ENCODE assay signal across 16 cellular contexts in the genomic region with DNA sequence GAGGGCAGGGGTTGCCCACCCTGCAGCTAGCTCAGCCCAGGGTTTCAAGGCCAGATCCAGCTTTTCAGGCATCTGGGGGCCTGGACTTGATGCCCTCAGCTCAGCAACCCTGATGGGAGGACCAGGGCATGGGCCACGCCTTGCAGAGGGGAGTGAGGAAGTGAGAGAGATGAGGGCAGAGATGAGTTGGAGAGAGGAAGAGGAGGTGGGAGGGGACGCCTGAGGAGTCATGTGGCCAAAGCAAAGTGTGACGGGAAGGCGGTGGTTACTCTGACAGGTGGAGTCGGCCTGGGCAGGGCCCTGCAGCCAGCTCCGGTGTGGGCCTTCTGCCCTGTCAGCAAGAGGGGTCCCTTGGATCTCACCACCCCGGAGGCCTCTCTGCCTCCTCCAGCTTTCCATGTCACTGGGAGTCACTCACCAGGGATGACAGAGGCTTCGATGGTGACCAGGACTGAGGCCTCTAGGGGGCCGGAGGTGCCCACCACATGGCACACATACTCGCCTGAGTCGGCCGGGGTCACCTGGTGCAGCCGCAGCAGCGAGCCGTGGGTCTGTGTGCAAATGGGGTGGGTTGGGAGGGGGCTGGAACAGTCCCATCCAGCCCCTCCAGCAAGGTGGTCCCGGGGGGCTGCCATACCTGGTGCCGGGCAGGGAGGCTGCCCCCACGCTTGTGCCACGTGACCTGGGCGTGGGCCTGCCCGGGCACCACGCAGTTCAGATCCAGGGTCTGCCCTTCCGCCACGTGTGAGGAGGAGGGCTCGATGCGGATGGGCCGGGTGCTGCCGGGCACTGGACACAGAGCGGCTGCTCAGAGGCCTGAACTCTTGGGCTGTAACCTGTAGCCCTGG. TPM values are rescaled to one million over a fixed set of nuclear protein-coding genes. Genes with fewer than 3 reads are reported as not detected.
DNase-seq lines count a peak whose midpoint lies in the region; ATAC-seq, FAIRE-seq and TF ChIP-seq lines count a peak whose summit lies in the region.
"Had no signal": no experiment of that assay in that cellular context is flagged by ENCODE, and none has a peak within 500 bp of the region (broad histone marks: within the 10 kb centered on the region; RNA-seq: fewer than 3 reads in every experiment).

No MANE protein-coding gene starts in this region.

- TF ChIP-seq CTCF in GM13977 (IDR thresholded peaks at IDR 0.05; ENCODE audit: extremely low read depth, insufficient read depth, missing control alignments) (no peak), GM20000 (IDR thresholded peaks at IDR 0.05; ENCODE audit: extremely low read depth, missing control alignments) (no peak), K562 (IDR thresholded peaks at IDR 0.05 in 2 of 3, conservative IDR thresholded peaks at IDR 0.05 in 1 of 3; ENCODE audit: insufficient read depth in 2 of 3, low read depth in 1 of 3, low read length in 3 of 3) (no peak)

- H4K20me1 ChIP-seq in K562 (replicated peaks; ENCODE audit: control insufficient read depth, insufficient read depth, low read length) = no peaks in the 10 kb centered on the region

- H3K9me3 Mint-ChIP-seq in stimulated activated naive CD8-positive, alpha-beta T cell treated with anti-CD3 and anti-CD28 coated beads, Interleukin-15, amount 100 ng/mL, for 72 hours = no peaks in the 10 kb centered on the region
- H3K9me3 Mint-ChIP-seq: CD4-positive, alpha-beta memory T cell; nephron progenitor cell had no signal

- no peak for ATAC-seq in K562
- no peak for ATAC-seq in HG03175 (IDR thresholded peaks at IDR 0.05; ENCODE audit: unreplicated experiment)
- ATAC-seq in stimulated activated naive CD8-positive, alpha-beta T cell treated with anti-CD3 and anti-CD28 coated beads, Interleukin-15, amount 100 ng/mL, for 72 hours = no peak
- ATAC-seq: left cardiac atrium had no signal

- H3K27ac ChIP-seq in K562 (ENCODE audit: extremely low read depth, low read depth, low read length) (no peak overlapping the region), small intestine (ENCODE audit: low read depth in 1 of 2, low read length in 1 of 2) (no peak overlapping the region)

- peak overlapping the region in 1 of 2 experiments; percentile 78; a peak in 2 of 4 replicates for H3K9ac ChIP-seq in K562 (ENCODE audit: insufficient read depth in 1 of 2, low read depth in 2 of 2, low read length in 2 of 2)

- CTCF ChIA-PET in K562 (lab: Yijun Ruan, JAX; ENCODE audit: low intra/inter-chr PET ratio) = no interaction called here

- no peaks in the 10 kb centered on the region for H3K27me3 Mint-ChIP-seq in stimulated activated naive CD8-positive, alpha-beta T cell treated with anti-CD3 and anti-CD28 coated beads, Interleukin-15, amount 100 ng/mL, for 72 hours
- H3K27me3 Mint-ChIP-seq: CD4-positive, alpha-beta memory T cell had no signal

- BruUV-seq in K562 (replicated peaks; lab: Mats Ljungman, UMichigan) = no TSS peak

- no peak overlapping the region for H3K4me2 ChIP-seq in K562 (ENCODE audit: insufficient read depth, low read length)

- FAIRE-seq in K562 (lab: Jason Lieb, UNC) (no peak), small intestine (lab: Jason Lieb, UNC) (no peak)

- 92% methylated on average over 21 of the region's 29 CpGs for WGBS in K562 (ENCODE audit: insufficient coverage, low coverage, missing lambda C conversion rate)
- WGBS in small intestine, 3 donors = 89 to 93% (median 90%) methylated on average over 23 to 29 of the region's 29 CpGs

- intact Hi-C loops in K562 (cut with micrococcal nuclease) = no loop called here

- no peak for TF ChIP-seq RAD21 in K562 (CRISPR knock-in tag; conservative IDR thresholded peaks at IDR 0.05 in 1 of 2, IDR thresholded peaks at IDR 0.05 in 1 of 2)

- POLR2A ChIA-PET in K562 (lab: Yijun Ruan, JAX) = interaction anchor here (0.5 kb wide), 1 partner anchor 12 kb away, joined by 3 read pairs; no protein-coding TSS in a partner anchor

- in situ Hi-C loops in GM13977 (cut with MboI; ENCODE audit: low pct_unique_long_range_greater_than_20kb, low sequenced_read_pairs, unreplicated experiment) (no loop called here), K562 (cut with MboI) (no loop called here)

- DNase-seq in GM13977 (ENCODE audit: low spot score) (peak; percentile 71), GM20000 (ENCODE audit: low spot score) (peak; percentile 84), NAMALWA (ENCODE audit: low spot score) (peak; percentile 32), K562 (ENCODE audit: extremely low read depth in 1 of 4, low spot score in 3 of 4) (no peak), small intestine (no peak)
- DNase-seq in stimulated activated naive CD8-positive, alpha-beta T cell treated with anti-CD3 and anti-CD28 coated beads, Interleukin-15, amount 100 ng/mL, for 72 hours = no peak
- DNase-seq in stimulated activated CD4-positive, alpha-beta T cell treated with anti-CD3 and anti-CD28 coated beads, Interleukin-4, amount 100 ng/mL, for 24 hours = no peak
- DNase-seq: amniotic stem cell; CD4-positive, alpha-beta memory T cell; left cardiac atrium; NCI-H524; nephron progenitor cell; stimulated activated CD4-positive, alpha-beta T cell treated with anti-CD3 and anti-CD28 coated beads, Interleukin-12 subunit alpha, Interleukin-12 subunit beta, amount 100 ng/mL, for 4 hours; stimulated activated CD8-positive, alpha-beta memory T cell treated with anti-CD3 and anti-CD28 coated beads, Interleukin-4, amount 100 ng/mL, for 48 hours had no signal

- H3K36me3 ChIP-seq in K562 (ENCODE audit: control insufficient read depth, insufficient read depth, low read length) (peaks cover 92% of the 10 kb centered on the region; the same call in 2 of the 3 replicates), small intestine (ENCODE audit: control insufficient read depth in 2 of 2, insufficient read depth in 2 of 2, low read length in 2 of 2) (peaks cover 14 to 16% of the 10 kb centered on the region in 2 donors)

- H3K27me3 ChIP-seq in K562 (ENCODE audit: control insufficient read depth in 2 of 2, insufficient read depth in 2 of 2, low read length in 2 of 2) (no peaks in the 10 kb centered on the region), small intestine (ENCODE audit: control insufficient read depth in 2 of 2, insufficient read depth in 2 of 2, low read length in 2 of 2) (no peaks in the 10 kb centered on the region)

- H3K9me3 ChIP-seq in K562 (replicated peaks; ENCODE audit: control insufficient read depth, insufficient read depth, low read depth, low read length) = no peaks in the 10 kb centered on the region
- no peaks in the 10 kb centered on the region for H3K9me3 ChIP-seq in small intestine (ENCODE audit: control insufficient read depth, low read depth)

- no peak overlapping the region for H3K4me3 Mint-ChIP-seq in stimulated activated naive CD8-positive, alpha-beta T cell treated with anti-CD3 and anti-CD28 coated beads, Interleukin-15, amount 100 ng/mL, for 72 hours
- H3K4me3 Mint-ChIP-seq: nephron progenitor cell had no signal

- H3K4me1 Mint-ChIP-seq in stimulated activated naive CD8-positive, alpha-beta T cell treated with anti-CD3 and anti-CD28 coated beads, Interleukin-15, amount 100 ng/mL, for 72 hours = peaks cover 7% of the 10 kb centered on the region

- H3K4me1 ChIP-seq in K562 (replicated peaks in 1 of 2; ENCODE audit: control insufficient read depth in 2 of 2, insufficient read depth in 2 of 2, low read length in 2 of 2) = peaks cover 3 to 43% of the 10 kb centered on the region in 2 experiments; a peak in 3 of 5 replicates
- no peaks in the 10 kb centered on the region for H3K4me1 ChIP-seq in small intestine (ENCODE audit: control insufficient read depth in 2 of 2, insufficient read depth in 1 of 2, low read depth in 1 of 2, low read length in 1 of 2)

- no peak for TF ChIP-seq EP300 in K562 (IDR thresholded peaks at IDR 0.05; ENCODE audit: low read length)

- peaks cover 11% of the 10 kb centered on the region for H3K9me1 ChIP-seq in K562 (ENCODE audit: control insufficient read depth, insufficient read depth, low read length)

- H3K4me3 ChIP-seq in K562 = no peak overlapping the region
- H3K4me3 ChIP-seq in small intestine (ENCODE audit: low read depth in 1 of 2, low read length in 2 of 2) = no peak overlapping the region

- H2AFZ ChIP-seq in K562 (ENCODE audit: low read depth, low read length) = no peak overlapping the region

- TF ChIP-seq POLR2A in K562 (conservative IDR thresholded peaks at IDR 0.05) = no peak

- H3K27ac Mint-ChIP-seq in stimulated activated naive CD8-positive, alpha-beta T cell treated with anti-CD3 and anti-CD28 coated beads, Interleukin-15, amount 100 ng/mL, for 72 hours = peak overlapping the region in 1 of 2 donors; percentile 90
- H3K27ac Mint-ChIP-seq: CD4-positive, alpha-beta memory T cell; nephron progenitor cell had no signal

- no peaks in the 10 kb centered on the region for H3K79me2 ChIP-seq in K562 (ENCODE audit: control insufficient read depth, insufficient read depth, low read length)

TF ChIP-seq in K562, 482 proteins besides CTCF, POLR2A, EP300 and RAD21 (continues in another document):
- TF ChIP-seq HNRNPL (IDR thresholded peaks at IDR 0.05; ENCODE audit: low read depth, low read length) = peak; percentile 67; the same call in 1 of the 2 replicates

RNA-seq across cellular contexts. Expression of gene LDLRAD2, which starts 40.4 kb away (rescaled TPM):
- not detected in 2 replicates for total RNA-seq in K562 (2011; cell fraction: chromatin; rRNA removed; ENCODE audit: low replicate concordance)
- 0.13 TPM in 1 of 2 replicates, not detected in the other for total RNA-seq in K562 (2011; cell fraction: nucleolus; rRNA removed)
- not detected in 2 replicates for total RNA-seq in K562 (2011; cell fraction: nucleoplasm; rRNA removed)
- not detected in 2 replicates for total RNA-seq in K562 (2014; rRNA removed)
- total RNA-seq in K562 (2014; rRNA removed; fragmentation: Illumina TruSeq; extraction: Trizol) = not detected in 2 replicates
- total RNA-seq in K562 (2015; rRNA removed; fragmentation: Illumina TruSeq; extraction: Trizol) = not detected in 2 replicates
- total RNA-seq in K562 (2021) = not detected in 2 replicates
- polyA plus RNA-seq in K562 (2011; rRNA removed) = not detected in 2 replicates
- not detected in 2 replicates for polyA plus RNA-seq in K562 (2011; cell fraction: cytosol; rRNA removed)
- polyA plus RNA-seq in K562 (2011; cell fraction: nucleus; rRNA removed) = 0.10 TPM in 1 of 2 replicates, not detected in the other
- polyA plus RNA-seq in K562 (2012) = 5.8 and 7.0 TPM in 2 replicates
- polyA plus RNA-seq in K562 (2014; fragmentation: Illumina TruSeq; extraction: Trizol) = not detected in 2 replicates
- under 1 TPM; 0.45 to 0.48 TPM for polyA plus RNA-seq in K562 (2014; fragmentation: Nextera tagmentation; extraction: Ambion mirVana)
- polyA plus RNA-seq in K562 (2014; rRNA removed) = not detected in 2 replicates
- polyA minus RNA-seq in K562 (2011; rRNA and poly(A)+ RNA removed) = not detected in 2 replicates
- polyA minus RNA-seq in K562 (2011; cell fraction: cytosol; rRNA and poly(A)+ RNA removed) = not detected in 2 replicates
- polyA minus RNA-seq in K562 (2011; cell fraction: nucleus; rRNA and poly(A)+ RNA removed) = not detected in 2 replicates
- under 1 TPM; 0.22 to 0.85 (median 0.81) TPM for polyA plus RNA-seq in small intestine
- total RNA-seq: CD4-positive, alpha-beta memory T cell; glomerular endothelial cell had no signal
- polyA plus RNA-seq: CD4-positive, alpha-beta memory T cell had no signal

Comparison
In these comparisons a context has a peak if more than half of its experiments do, and no peak if none do; other contexts are left out.
1. DNase-seq: peak in GM13977 (single experiment), GM20000 (single experiment) and NAMALWA (single experiment); none in K562 (0 of 4), small intestine (single experiment), stimulated activated naive CD8-positive, alpha-beta T cell treated with anti-CD3 and anti-CD28 coated beads, Interleukin-15, amount 100 ng/mL, for 72 hours (0 of 2) and stimulated activated CD4-positive, alpha-beta T cell treated with anti-CD3 and anti-CD28 coated beads, Interleukin-4, amount 100 ng/mL, for 24 hours (single experiment).